18 cellular contexts compared by ENCODE assay signal in the genomic region with DNA sequence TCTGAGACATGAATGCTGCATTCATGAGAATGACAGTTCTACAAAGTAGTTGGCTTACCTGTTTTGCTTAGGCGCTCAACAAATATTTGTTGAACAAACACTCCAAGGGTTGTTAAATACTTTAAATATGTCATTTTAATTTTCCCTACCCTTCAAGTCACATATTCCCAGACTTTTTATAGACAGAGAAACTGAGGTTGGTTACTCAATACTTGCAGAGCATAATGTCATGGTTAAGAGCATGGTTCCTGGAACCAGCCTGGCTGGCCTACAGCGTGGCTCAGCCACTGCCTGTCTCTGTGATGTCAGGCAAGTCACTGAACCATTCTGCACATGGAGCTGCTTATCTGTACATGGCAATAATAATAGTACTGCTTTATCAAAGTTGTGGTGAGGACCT.
DNase-seq lines count a peak whose midpoint lies in the region; ATAC-seq and TF ChIP-seq lines count a peak whose summit lies in the region.
"Had no signal": no experiment of that assay in that cellular context is flagged by ENCODE, and none has a peak within 500 bp of the region (broad histone marks: within the 10 kb centered on the region; RNA-seq: fewer than 3 reads in every experiment).

No MANE protein-coding gene starts in this region.

- in situ Hi-C loops in GM13977 (cut with MboI; ENCODE audit: low pct_unique_long_range_greater_than_20kb, low sequenced_read_pairs, unreplicated experiment): loop anchor here (25.0 kb wide), 1 partner anchor 471 kb away; no protein-coding TSS in a partner anchor

- peaks cover 41 to 61% (median 61%) of the 10 kb centered on the region in 3 donors for H3K4me1 Mint-ChIP-seq in naive B cell

- TF ChIP-seq POLR2A in GM18505 (IDR thresholded peaks at IDR 0.05; ENCODE audit: borderline replicate concordance, extremely low read depth, insufficient read depth, insufficient read length): no peak

- DNase-seq in RWPE2 (ENCODE audit: low spot score): no peak
- no peak for DNase-seq in naive B cell
- no peak for DNase-seq in BE2C
- DNase-seq in GM13977 (ENCODE audit: low spot score): no peak
- DNase-seq in GM20000 (ENCODE audit: low spot score): no peak
- DNase-seq: activated T-cell treated with anti-CD3 and anti-CD28 coated beads, Interleukin-2, amount 50 U/mL, for 4 hours; CD8-positive, alpha-beta T cell; foreskin keratinocyte; natural killer cell; NCI-H1436 treated with DMSO at 0.1 percent for 48 hours; NCI-H748 treated with DMSO at 0.1 percent for 48 hours; right lobe of liver; testis had no signal

- H3K36me3 Mint-ChIP-seq in naive B cell: no peaks in the 10 kb centered on the region
- H3K36me3 Mint-ChIP-seq: CD8-positive, alpha-beta T cell; natural killer cell had no signal

- H3K4me3 Mint-ChIP-seq in naive B cell: no peak overlapping the region
- H3K4me3 Mint-ChIP-seq: activated T-cell treated with anti-CD3 and anti-CD28 coated beads, Interleukin-2, amount 50 U/mL, for 4 hours; CD8-positive, alpha-beta T cell had no signal

- H3K27me3 ChIP-seq in RWPE2 (ENCODE audit: insufficient read depth, poor library complexity, severe bottlenecking): no peaks in the 10 kb centered on the region
- H3K27me3 ChIP-seq in BE2C: no peaks in the 10 kb centered on the region
- H3K27me3 ChIP-seq: ascending aorta, foreskin keratinocyte, right lobe of liver, testis had no signal

- ATAC-seq in GM18861 (IDR thresholded peaks at IDR 0.05; ENCODE audit: unreplicated experiment) (peak; percentile 3), HG03064 (IDR thresholded peaks at IDR 0.05; ENCODE audit: low read depth, unreplicated experiment) (peak; percentile 3), RWPE2 (ENCODE audit: low read depth) (no peak), naive B cell (ENCODE audit: low read depth in 2 of 2) (peak; percentile 60 to 69), GM18505 (IDR thresholded peaks at IDR 0.05; ENCODE audit: unreplicated experiment) (no peak)
- ATAC-seq: CD8-positive, alpha-beta T cell; right lobe of liver had no signal

- H3K27me3 Mint-ChIP-seq in naive B cell: no peaks in the 10 kb centered on the region

- H3K36me3 ChIP-seq in RWPE2 (ENCODE audit: low read depth) (no peaks in the 10 kb centered on the region), BE2C (no peaks in the 10 kb centered on the region)
- H3K36me3 ChIP-seq: ascending aorta, right lobe of liver had no signal

- H3K4me3 ChIP-seq in RWPE2 (ENCODE audit: severe bottlenecking) (no peak overlapping the region), BE2C (ENCODE audit: low read depth, low read length) (no peak overlapping the region)
- H3K4me3 ChIP-seq: ascending aorta, right lobe of liver, SK-N-MC, testis had no signal

- H3K9me3 ChIP-seq in RWPE2 (ENCODE audit: severe bottlenecking) (no peaks in the 10 kb centered on the region), BE2C (no peaks in the 10 kb centered on the region)
- H3K9me3 ChIP-seq: ascending aorta, right lobe of liver, testis had no signal

- peak overlapping the region; percentile 50 for H3K27ac ChIP-seq in RWPE2 (ENCODE audit: poor library complexity, severe bottlenecking)
- H3K27ac ChIP-seq: ascending aorta, foreskin keratinocyte, right lobe of liver, SK-N-MC, testis had no signal

- H3K27ac Mint-ChIP-seq in naive B cell: peak overlapping the region in 4 of 6 donors; percentile 26 to 79 (median 44)
- H3K27ac Mint-ChIP-seq: CD8-positive, alpha-beta T cell had no signal

- no peak for TF ChIP-seq CTCF in RWPE2 (IDR thresholded peaks at IDR 0.05; ENCODE audit: poor library complexity, severe bottlenecking)
- no peak for TF ChIP-seq CTCF in BE2C (IDR thresholded peaks at IDR 0.05; ENCODE audit: low read depth, low read length)
- no peak for TF ChIP-seq CTCF in GM13977 (IDR thresholded peaks at IDR 0.05; ENCODE audit: extremely low read depth, insufficient read depth, missing control alignments)
- no peak for TF ChIP-seq CTCF in GM20000 (IDR thresholded peaks at IDR 0.05; ENCODE audit: extremely low read depth, missing control alignments)

- peaks cover 34% of the 10 kb centered on the region for H3K4me1 ChIP-seq in RWPE2 (ENCODE audit: insufficient read depth, poor library complexity, severe bottlenecking)
- H3K4me1 ChIP-seq in BE2C: no peaks in the 10 kb centered on the region; the same call in 1 of the 2 replicates
- H3K4me1 ChIP-seq: right lobe of liver, testis had no signal

- no peaks in the 10 kb centered on the region for H3K9me3 Mint-ChIP-seq in naive B cell
- H3K9me3 Mint-ChIP-seq: activated T-cell treated with anti-CD3 and anti-CD28 coated beads, Interleukin-2, amount 50 U/mL, for 4 hours; CD8-positive, alpha-beta T cell; natural killer cell had no signal

Comparison
In these comparisons a context has a peak if more than half of its experiments do, and no peak if none do; other contexts are left out.
1. ATAC-seq: peak in GM18861 (single experiment), HG03064 (single experiment) and naive B cell (2 of 2); none in RWPE2 (single experiment) and GM18505 (single experiment).